In genomic region chr18:6414723-6415362, GRCh38 we compare ENCODE assay signal across 8 cellular contexts. TPM values are rescaled to one million over a fixed set of nuclear protein-coding genes. Genes with fewer than 3 reads are reported as not detected.
DNase-seq lines count a peak whose midpoint lies in the region; ATAC-seq and TF ChIP-seq lines count a peak whose summit lies in the region.

Gene L3MBTL4, minus strand, starts transcription at chr18:6414911. Its CDS starts 103,286 bp downstream, at chr18:6311625.

- 1 to 4% (median 2%) methylated on average over 9 to 67 of the region's 67 CpGs for WGBS in heart left ventricle, 4 donors

- H3K4me1 ChIP-seq in CD4-positive, alpha-beta memory T cell (ENCODE audit: insufficient read depth, low read length), result no peaks in the 10 kb centered on the region
- H3K4me1 ChIP-seq in heart left ventricle (peaks cover 0 to 22% (median 3%) of the 10 kb centered on the region in 12 donors), parathyroid adenoma (no peaks in the 10 kb centered on the region)

- H3K27ac ChIP-seq in CD4-positive, alpha-beta memory T cell (ENCODE audit: low read depth, low read length), result no peak within 1 kb of the TSS
- H3K27ac ChIP-seq in heart left ventricle (peak within 1 kb of the TSS; percentile 52 to 87 (median 74)), parathyroid adenoma (peak within 1 kb of the TSS; percentile 80)

- peaks cover 10% of the 10 kb centered on the region for H3K27me3 ChIP-seq in CD4-positive, alpha-beta memory T cell (ENCODE audit: insufficient read depth, low read length)
- H3K27me3 ChIP-seq in heart left ventricle (peaks cover 0 to 19% (median 6%) of the 10 kb centered on the region in 9 donors), parathyroid adenoma (ENCODE audit: control insufficient read depth, insufficient read depth, low read length) (no peaks in the 10 kb centered on the region)

- POLR2A ChIA-PET in CD4-positive, alpha-beta memory T cell (lab: Charles Lee; ENCODE audit: partially characterized antibody), result no interaction called here
- POLR2A ChIA-PET in activated CD4-positive, alpha-beta memory T cell treated with anti-CD3 and anti-CD28 coated beads, Interleukin-2, amount 10 ng/mL, durations not matched to agents 7 days and 5 days (lab: Charles Lee), result no interaction called here

- intact Hi-C loops in CD4-positive, alpha-beta memory T cell (cut with micrococcal nuclease), result no loop called here
- intact Hi-C loops in heart left ventricle (cut with DNase I), result loop anchor here in 1 of 10 donors (5.0 to 10.0 kb wide), 2 partner anchors 110 to 523 kb away; no protein-coding TSS in a partner anchor

- peak within 1 kb of the TSS; percentile 64 for H3K9ac ChIP-seq in parathyroid adenoma

- H3K4me3 Mint-ChIP-seq in CD4-positive, alpha-beta memory T cell, result peak within 1 kb of the TSS; percentile 25 to 82 (median 54)
- H3K4me3 Mint-ChIP-seq in activated CD4-positive, alpha-beta memory T cell treated with anti-CD3 and anti-CD28 coated beads, Interleukin-2, amount 10 ng/mL, durations not matched to agents 7 days and 5 days, result peak within 1 kb of the TSS; percentile 68

- H3K4me1 Mint-ChIP-seq in CD4-positive, alpha-beta memory T cell, result peaks cover 0 to 10% (median 5%) of the 10 kb centered on the region in 4 donors
- H3K4me1 Mint-ChIP-seq in activated CD4-positive, alpha-beta memory T cell treated with anti-CD3 and anti-CD28 coated beads, Interleukin-2, amount 10 ng/mL, durations not matched to agents 7 days and 5 days, result peaks cover 5% of the 10 kb centered on the region

- peak within 1 kb of the TSS; percentile 94 for H2AFZ ChIP-seq in parathyroid adenoma

- H3K9me3 Mint-ChIP-seq in CD4-positive, alpha-beta memory T cell, result peaks cover 0 to 18% (median 9%) of the 10 kb centered on the region in 8 donors
- H3K9me3 Mint-ChIP-seq in activated CD4-positive, alpha-beta memory T cell treated with anti-CD3 and anti-CD28 coated beads, Interleukin-2, amount 10 ng/mL, durations not matched to agents 7 days and 5 days, result no peaks in the 10 kb centered on the region

- DNase-seq in CD4-positive, alpha-beta memory T cell, result no peak
- no peak for DNase-seq in activated CD4-positive, alpha-beta memory T cell treated with anti-CD3 and anti-CD28 coated beads, Interleukin-2, amount 10 ng/mL, durations not matched to agents 7 days and 5 days
- DNase-seq in heart left ventricle, result peak in 4 of 5 donors; percentile 27 to 70 (median 30)
- no peak for DNase-seq in cerebellum (ENCODE audit: low spot score)
- DNase-seq in cerebellar cortex (ENCODE audit: low spot score), result no peak

- peak within 1 kb of the TSS; percentile 70 for H3K4me2 ChIP-seq in parathyroid adenoma (ENCODE audit: low read length)

- CTCF ChIA-PET in CD4-positive, alpha-beta memory T cell (lab: Charles Lee; ENCODE audit: partially characterized antibody), result no interaction called here
- CTCF ChIA-PET in activated CD4-positive, alpha-beta memory T cell treated with anti-CD3 and anti-CD28 coated beads, Interleukin-2, amount 10 ng/mL, durations not matched to agents 7 days and 5 days (lab: Charles Lee), result no interaction called here

- H3K9me3 ChIP-seq in CD4-positive, alpha-beta memory T cell (ENCODE audit: control insufficient read depth in 1 of 2, low read length in 2 of 2), result no peaks in the 10 kb centered on the region
- H3K9me3 ChIP-seq in heart left ventricle (no peaks in the 10 kb centered on the region), parathyroid adenoma (ENCODE audit: control insufficient read depth, low read length) (no peaks in the 10 kb centered on the region)

- H3K4me3 ChIP-seq in CD4-positive, alpha-beta memory T cell (ENCODE audit: low read length in 2 of 2), result no peak within 1 kb of the TSS
- H3K4me3 ChIP-seq in heart left ventricle (peak within 1 kb of the TSS; percentile 58 to 94 (median 83)), parathyroid adenoma (ENCODE audit: low read depth, low read length) (peak within 1 kb of the TSS; percentile 55)

- H3K36me3 ChIP-seq in CD4-positive, alpha-beta memory T cell (ENCODE audit: insufficient read depth, low read length), result no peaks in the 10 kb centered on the region
- H3K36me3 ChIP-seq in heart left ventricle, result no peaks in the 10 kb centered on the region
- no peaks in the 10 kb centered on the region for H3K36me3 ChIP-seq in parathyroid adenoma (ENCODE audit: control insufficient read depth, insufficient read depth, low read length)

- TF ChIP-seq CTCF in heart left ventricle (IDR thresholded peaks at IDR 0.05) (no peak), parathyroid adenoma (IDR thresholded peaks at IDR 0.05) (no peak)

- no peak within 1 kb of the TSS for H3K27ac Mint-ChIP-seq in CD4-positive, alpha-beta memory T cell
- no peak within 1 kb of the TSS for H3K27ac Mint-ChIP-seq in activated CD4-positive, alpha-beta memory T cell treated with anti-CD3 and anti-CD28 coated beads, Interleukin-2, amount 10 ng/mL, durations not matched to agents 7 days and 5 days

- TF ChIP-seq POLR2A in heart left ventricle (IDR thresholded peaks at IDR 0.05), result no peak

- no peaks in the 10 kb centered on the region for H3K36me3 Mint-ChIP-seq in CD4-positive, alpha-beta memory T cell
- no peaks in the 10 kb centered on the region for H3K36me3 Mint-ChIP-seq in activated CD4-positive, alpha-beta memory T cell treated with anti-CD3 and anti-CD28 coated beads, Interleukin-2, amount 10 ng/mL, durations not matched to agents 7 days and 5 days (ENCODE audit: low read depth)

- H3K27me3 Mint-ChIP-seq in CD4-positive, alpha-beta memory T cell, result peaks cover 11 to 20% of the 10 kb centered on the region in 2 donors
- H3K27me3 Mint-ChIP-seq in activated CD4-positive, alpha-beta memory T cell treated with anti-CD3 and anti-CD28 coated beads, Interleukin-2, amount 10 ng/mL, durations not matched to agents 7 days and 5 days, result peaks cover 20% of the 10 kb centered on the region

- ATAC-seq in GM18873 (IDR thresholded peaks at IDR 0.05; ENCODE audit: low FRiP score, unreplicated experiment) (peak; percentile 56), HG03064 (IDR thresholded peaks at IDR 0.05; ENCODE audit: low read depth, unreplicated experiment) (peak; percentile 53), heart left ventricle (peak in 3 of 4 donors; percentile 49 to 67 (median 58))

- H3K79me2 ChIP-seq in parathyroid adenoma, result peaks cover 7% of the 10 kb centered on the region

RNA-seq across cellular contexts. Expression of gene L3MBTL4, which starts in this region (rescaled TPM):
- total RNA-seq in CD4-positive, alpha-beta memory T cell, result under 1 TPM; 0.49 to 0.53 TPM
- polyA plus RNA-seq in CD4-positive, alpha-beta memory T cell, result not detected
- total RNA-seq in activated CD4-positive, alpha-beta memory T cell treated with anti-CD3 and anti-CD28 coated beads, Interleukin-2, amount 10 ng/mL, durations not matched to agents 7 days and 5 days, result under 1 TPM in 1 of 2 experiments, not detected in 1; 0.20 TPM
- total RNA-seq in heart left ventricle (1 to 10 TPM in 6 of 9 donors, under 1 TPM in 3; 0.38 to 3.3 (median 1.9) TPM), cerebellum (2.9 TPM)
- polyA plus RNA-seq in heart left ventricle, result under 1 TPM; 0.27 to 0.79 TPM

Comparison
In these comparisons a context has a peak if more than half of its experiments do, and no peak if none do; other contexts are left out.
1. DNase-seq: peak in heart left ventricle (4 of 5); none in CD4-positive, alpha-beta memory T cell (0 of 5), activated CD4-positive, alpha-beta memory T cell treated with anti-CD3 and anti-CD28 coated beads, Interleukin-2, amount 10 ng/mL, durations not matched to agents 7 days and 5 days (single experiment), cerebellum (single experiment) and cerebellar cortex (single experiment).
2. H3K4me3 ChIP-seq: peak in heart left ventricle (12 of 12) and parathyroid adenoma (single experiment); none in CD4-positive, alpha-beta memory T cell (0 of 2).
3. Peak in every context shown above with its lines, with median percentiles within 50 percentile points of each other: ATAC-seq.